Comparison of ENCODE assay signal across 21 cellular contexts in the genomic region with DNA sequence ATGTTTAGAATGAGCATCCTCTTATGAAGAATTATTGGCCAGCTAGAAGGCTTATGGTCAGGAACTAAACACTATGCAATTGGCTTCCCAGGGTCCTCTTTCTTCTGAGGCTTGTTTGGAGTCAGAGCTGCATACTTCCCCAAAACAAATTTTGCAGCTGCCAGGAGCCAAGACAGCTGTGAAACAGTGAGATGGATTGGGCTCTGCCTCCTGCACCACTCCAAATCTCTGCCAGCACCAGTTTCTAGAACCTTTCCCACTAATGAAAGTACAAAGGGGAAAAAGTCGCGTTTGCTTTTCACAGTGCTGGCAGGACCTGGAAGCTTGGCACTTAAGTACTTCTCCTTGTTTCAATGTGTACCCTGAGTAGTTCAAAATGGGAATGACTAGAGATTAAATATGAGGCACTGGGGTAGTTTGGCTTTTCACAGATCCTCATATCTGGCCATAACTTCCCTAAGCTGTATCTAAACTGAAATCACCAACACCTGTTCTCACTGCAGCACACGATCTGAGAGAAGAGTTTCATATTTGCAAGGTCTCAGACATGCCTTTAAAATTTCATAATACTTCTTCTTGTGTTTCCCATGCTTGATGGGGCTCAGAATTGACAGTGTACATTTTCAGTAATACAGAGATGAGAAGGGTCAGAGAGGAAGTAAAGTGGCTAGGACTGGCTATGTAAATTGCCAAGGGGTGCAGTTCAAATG. TPM values are rescaled to one million over a fixed set of nuclear protein-coding genes. Genes with fewer than 3 reads are reported as not detected.
DNase-seq lines count a peak whose midpoint lies in the region; ATAC-seq, FAIRE-seq and TF ChIP-seq lines count a peak whose summit lies in the region.
"Had no signal": no experiment of that assay in that cellular context is flagged by ENCODE, and none has a peak within 500 bp of the region (broad histone marks: within the 10 kb centered on the region; RNA-seq: fewer than 3 reads in every experiment).

No MANE protein-coding gene starts in this region.

- peaks cover 3% of the 10 kb centered on the region; the same call in 1 of the 2 replicates for H3K27me3 Mint-ChIP-seq in HFFc6 (ENCODE audit: insufficient read depth)

- peaks cover 2 to 29% (median 26%) of the 10 kb centered on the region in 4 donors for H3K4me1 ChIP-seq in liver (ENCODE audit: control insufficient read depth in 4 of 4, insufficient read depth in 4 of 4, low read length in 3 of 4)
- no peaks in the 10 kb centered on the region for H3K4me1 ChIP-seq in HepG2 (ENCODE audit: insufficient read depth, low read length)
- H3K4me1 ChIP-seq in SJCRH30 = peaks cover 5% of the 10 kb centered on the region; the same call in 1 of the 2 replicates
- H3K4me1 ChIP-seq in right lobe of liver = peaks cover 0 to 15% (median 0%) of the 10 kb centered on the region in 4 donors

- DNase-seq in HepG2 (ENCODE audit: low spot score) = no peak
- peak; percentile 21 to 61 for DNase-seq in SJCRH30
- DNase-seq in right lobe of liver = peak in 1 of 3 donors; percentile 60
- DNase-seq in HFFc6 = no peak
- no peak for DNase-seq in DMS153 (lab: John Stamatoyannopoulos, UW)
- DNase-seq in cerebellum (ENCODE audit: low spot score) = no peak
- DNase-seq in SHP77 treated with DMSO at 0.1 percent for 48 hours (lab: John Stamatoyannopoulos, UW) = no peak
- DNase-seq: Calu3; CD8-positive, alpha-beta memory T cell; DMS53; EL; GF-D8; NCI-H1092 treated with DMSO at 0.1 percent for 48 hours; NCI-H1436 treated with DMSO at 0.1 percent for 48 hours; NCI-H2029 treated with DMSO at 0.1 percent for 48 hours; NCI-H446 treated with DMSO at 0.1 percent for 48 hours; NCI-H526 treated with DMSO at 0.1 percent for 48 hours; T-helper 1 cell had no signal

- H3K4me3 ChIP-seq in liver (ENCODE audit: low read depth in 1 of 3, low read length in 3 of 3) = peak overlapping the region in 1 of 3 donors; percentile 24
- H3K4me3 ChIP-seq in HepG2 (replicated peaks in 1 of 3; ENCODE audit: insufficient read depth in 1 of 3, low read depth in 2 of 3, low read length in 3 of 3) = no peak overlapping the region
- no peak overlapping the region for H3K4me3 ChIP-seq in SJCRH30
- no peak overlapping the region for H3K4me3 ChIP-seq in right lobe of liver

- in situ Hi-C loops in HepG2 (cut with HindIII; ENCODE audit: extremely low pct_ligation_motif_present, low pct_unique_long_range_greater_than_20kb) = no loop called here

- 12% methylated on average over 3 of the region's 3 CpGs for WGBS in liver
- 0% methylated on average over 3 of the region's 3 CpGs for WGBS in HepG2 (ENCODE audit: low lambda C conversion rate)
- WGBS in right lobe of liver (ENCODE audit: insufficient coverage, low coverage, low lambda C conversion rate, missing lambda C conversion rate) = 22% methylated on average over 3 of the region's 3 CpGs

- no peaks in the 10 kb centered on the region for H3K9me3 Mint-ChIP-seq in HFFc6
- H3K9me3 Mint-ChIP-seq: CD8-positive, alpha-beta memory T cell had no signal

- no peak for FAIRE-seq in HepG2 (lab: Jason Lieb, UNC)

- H3K36me3 ChIP-seq in liver (ENCODE audit: control insufficient read depth in 4 of 4, insufficient read depth in 3 of 4, low read depth in 1 of 4, low read length in 3 of 4) = no peaks in the 10 kb centered on the region
- no peaks in the 10 kb centered on the region for H3K36me3 ChIP-seq in HepG2 (replicated peaks in 1 of 2; ENCODE audit: control insufficient read depth in 1 of 2, insufficient read depth in 2 of 2, low read length in 2 of 2)
- no peaks in the 10 kb centered on the region for H3K36me3 ChIP-seq in SJCRH30
- H3K36me3 ChIP-seq in right lobe of liver = no peaks in the 10 kb centered on the region

- peak overlapping the region in 1 of 2 donors; percentile 11 for H3K9ac ChIP-seq in liver (ENCODE audit: low read depth in 1 of 2, low read length in 2 of 2)
- no peak overlapping the region for H3K9ac ChIP-seq in HepG2 (ENCODE audit: insufficient read depth, low read depth, low read length)

- no peaks in the 10 kb centered on the region for H3K36me3 Mint-ChIP-seq in HFFc6 (ENCODE audit: low read depth)
- H3K36me3 Mint-ChIP-seq: CD8-positive, alpha-beta memory T cell had no signal

- no peak overlapping the region for H3K4me3 Mint-ChIP-seq in HFFc6
- H3K4me3 Mint-ChIP-seq: CD8-positive, alpha-beta memory T cell had no signal

- CTCF ChIA-PET in HepG2 (lab: Yijun Ruan, JAX; ENCODE audit: low intra/inter-chr PET ratio, low total read pairs) = no interaction called here

- no peaks in the 10 kb centered on the region for H3K4me1 Mint-ChIP-seq in HFFc6 (ENCODE audit: low read depth)
- H3K4me1 Mint-ChIP-seq: CD8-positive, alpha-beta memory T cell had no signal

- TF ChIP-seq CTCF in liver (IDR thresholded peaks at IDR 0.05; ENCODE audit: low read depth, low read length, missing input control) = no peak
- no peak for TF ChIP-seq CTCF in HepG2 (CRISPR knock-in tag; IDR thresholded peaks at IDR 0.05)
- TF ChIP-seq CTCF in right lobe of liver (IDR thresholded peaks at IDR 0.05) = no peak
- TF ChIP-seq CTCF in HFFc6 (IDR thresholded peaks at IDR 0.05) = no peak

- H2AFZ ChIP-seq in HepG2 (ENCODE audit: low read length) = no peak overlapping the region

- intact Hi-C loops in HepG2 (cut with micrococcal nuclease; ENCODE audit: unreplicated experiment) = no loop called here
- intact Hi-C loops in right lobe of liver (cut with DNase I) = no loop called here

- TF ChIP-seq RAD21 in liver (IDR thresholded peaks at IDR 0.05) (no peak), HepG2 (CRISPR knock-in tag; IDR thresholded peaks at IDR 0.05) (no peak)

- H3K27ac ChIP-seq in liver (ENCODE audit: low read depth in 1 of 2, low read length in 2 of 2) (peak overlapping the region; percentile 68 to 70), HepG2 (ENCODE audit: extremely low read length, insufficient read depth, low read length) (no peak overlapping the region), SJCRH30 (no peak overlapping the region), right lobe of liver (peak overlapping the region in 2 of 3 donors; percentile 30 to 60)

- H3K79me2 ChIP-seq in HepG2 (ENCODE audit: insufficient read depth, low read length) = no peaks in the 10 kb centered on the region

- TF ChIP-seq EP300 in HepG2 (IDR thresholded peaks at IDR 0.05; ENCODE audit: low read depth in 2 of 2, low read length in 2 of 2) (no peak), HepG2 (CRISPR knock-in tag; IDR thresholded peaks at IDR 0.05; ENCODE audit: borderline replicate concordance) (no peak)

- H3K27me3 ChIP-seq in liver (ENCODE audit: control insufficient read depth in 4 of 4, insufficient read depth in 4 of 4, low read length in 3 of 4) (peaks cover 0 to 2% (median 0%) of the 10 kb centered on the region in 4 donors), HepG2 (ENCODE audit: control insufficient read depth in 1 of 2, insufficient read depth in 2 of 2, low read length in 2 of 2) (no peaks in the 10 kb centered on the region), SJCRH30 (no peaks in the 10 kb centered on the region), right lobe of liver (no peaks in the 10 kb centered on the region)

- no peak overlapping the region for H3K4me2 ChIP-seq in HepG2 (ENCODE audit: low read depth, low read length)

- H3K27ac Mint-ChIP-seq in HFFc6 = no peak overlapping the region
- H3K27ac Mint-ChIP-seq: CD8-positive, alpha-beta memory T cell had no signal

- BruUV-seq in HepG2 (replicated peaks; lab: Mats Ljungman, UMichigan) = no TSS peak

- H3K9me3 ChIP-seq in liver (ENCODE audit: control insufficient read depth in 4 of 4, low read length in 3 of 4) (peaks cover 0 to 2% (median 0%) of the 10 kb centered on the region in 4 donors), HepG2 (ENCODE audit: low read length) (no peaks in the 10 kb centered on the region), SJCRH30 (replicated peaks) (no peaks in the 10 kb centered on the region), right lobe of liver (no peaks in the 10 kb centered on the region)

- POLR2A ChIA-PET in HepG2 (lab: Yijun Ruan, JAX) = no interaction called here

- no peaks in the 10 kb centered on the region for H4K20me1 ChIP-seq in HepG2 (ENCODE audit: insufficient read depth, low read length)

- ATAC-seq in HepG2 (no peak), right lobe of liver (peak; percentile 27 to 74 (median 58))
- ATAC-seq: HCT116, Panc1 had no signal

- TF ChIP-seq POLR2A in HepG2 (IDR thresholded peaks at IDR 0.05; ENCODE audit: insufficient read depth in 1 of 2, low read depth in 2 of 2, low read length in 2 of 2) (no peak), right lobe of liver (IDR thresholded peaks at IDR 0.05) (no peak)

TF ChIP-seq in liver, 16 proteins besides CTCF, POLR2A, EP300 and RAD21 (continues in another document):
- no peak for TF ChIP-seq EGR1 (IDR thresholded peaks at IDR 0.05; ENCODE audit: low read depth in 2 of 2)

TF ChIP-seq in HepG2, 621 proteins besides CTCF, POLR2A, EP300 and RAD21 (continues in another document):
- no peak for TF ChIP-seq ZNF3 (CRISPR knock-in tag; IDR thresholded peaks at IDR 0.05)

RNA-seq across cellular contexts. Expression of gene AR, which starts 20.7 kb away (rescaled TPM):
- total RNA-seq in liver (10 to 100 TPM in 1 of 2 donors, 1 to 10 TPM in 1; 2.8 to 67.4 TPM), HepG2 (2016; rRNA removed; fragmentation: Illumina TruSeq; extraction: Trizol) (not detected in 2 replicates), right lobe of liver (10 to 100 TPM; 18.5 to 77.5 (median 47.3) TPM), cerebellum (2.1 TPM)
- polyA plus RNA-seq in liver (10 to 100 TPM; 11.9 to 33.9 TPM), HepG2 (2011; rRNA removed) (not detected in 2 replicates)
- not detected in 2 replicates for total RNA-seq in HepG2 (2016; cell fraction: cytosol; rRNA removed; fragmentation: Illumina TruSeq; extraction: Trizol; ENCODE audit: low read depth)
- not detected in 2 replicates for total RNA-seq in HepG2 (2016; cell fraction: insoluble cytoplasmic fraction; rRNA removed; fragmentation: Illumina TruSeq; extraction: Trizol)
- total RNA-seq in HepG2 (2016; cell fraction: membrane; rRNA removed; fragmentation: Illumina TruSeq; extraction: Trizol) = not detected in 2 replicates
- total RNA-seq in HepG2 (2016; cell fraction: nucleus; rRNA removed; fragmentation: Illumina TruSeq; extraction: Trizol) = not detected in 2 replicates
- polyA plus RNA-seq in HepG2 (2011; cell fraction: cytosol; rRNA removed) = not detected in 2 replicates
- polyA plus RNA-seq in HepG2 (2011; cell fraction: nucleus; rRNA removed) = not detected in 2 replicates
- polyA plus RNA-seq in HepG2 (2012) = not detected in 2 replicates
- not detected in 2 replicates for polyA plus RNA-seq in HepG2 (2016; cell fraction: cytosol; fragmentation: Illumina TruSeq; extraction: Trizol; ENCODE audit: low read depth)
- polyA plus RNA-seq in HepG2 (2016; cell fraction: insoluble cytoplasmic fraction; fragmentation: Illumina TruSeq; extraction: Trizol; ENCODE audit: low read depth) = not detected in 2 replicates
- not detected in 2 replicates for polyA plus RNA-seq in HepG2 (2016; cell fraction: membrane; fragmentation: Illumina TruSeq; extraction: Trizol; ENCODE audit: low read depth)
- polyA plus RNA-seq in HepG2 (2016; cell fraction: nucleus; fragmentation: Illumina TruSeq; extraction: Trizol; ENCODE audit: insufficient read depth, low read depth) = not detected in 2 replicates
- polyA minus RNA-seq in HepG2 (2011; rRNA and poly(A)+ RNA removed; ENCODE audit: low replicate concordance) = not detected in 2 replicates
- polyA minus RNA-seq in HepG2 (2011; cell fraction: cytosol; rRNA and poly(A)+ RNA removed) = not detected in 2 replicates
- polyA minus RNA-seq in HepG2 (2011; cell fraction: nucleus; rRNA and poly(A)+ RNA removed) = not detected in 2 replicates
- total RNA-seq in SJCRH30 (2014; rRNA removed; shearing (Covaris generic)) = 14.2 and 15.2 TPM in 2 replicates
- total RNA-seq in HFFc6 (2021; fragmentation: NEBNext Ultra II Directional; extraction: Animal tissue kit (Norgen Biotek cat#: 25700)) = 10 to 100 TPM; 12.2 to 18.2 (median 15.5) TPM
- total RNA-seq: CD8-positive, alpha-beta memory T cell had no signal
- polyA plus RNA-seq: CD8-positive, alpha-beta memory T cell had no signal

Comparison
In these comparisons a context has a peak if more than half of its experiments do, and no peak if none do; other contexts are left out.
1. H3K27ac ChIP-seq: peak in liver (2 of 2) and right lobe of liver (2 of 3); none in HepG2 (single experiment) and SJCRH30 (single experiment).
2. DNase-seq: peak in SJCRH30 (2 of 2); none in HepG2 (single experiment), HFFc6 (single experiment), DMS153 (single experiment), cerebellum (single experiment) and SHP77 treated with DMSO at 0.1 percent for 48 hours (single experiment).